In genomic region chr12:112018571-112019237, GRCh38 we compare ENCODE assay signal across 10 cellular contexts. TPM values are rescaled to one million over a fixed set of nuclear protein-coding genes. Genes with fewer than 3 reads are reported as not detected.
DNase-seq lines count a peak whose midpoint lies in the region; ATAC-seq, FAIRE-seq and TF ChIP-seq lines count a peak whose summit lies in the region.
"Had no signal": no experiment of that assay in that cellular context is flagged by ENCODE, and none has a peak within 500 bp of the region (broad histone marks: within the 10 kb centered on the region; RNA-seq: fewer than 3 reads in every experiment).

No MANE protein-coding gene starts in this region.

- no peaks in the 10 kb centered on the region for H3K9me3 Mint-ChIP-seq in CD4-positive, alpha-beta T cell

- H3K9ac ChIP-seq in adipocyte (ENCODE audit: low read length) (no peak overlapping the region), keratinocyte (ENCODE audit: control insufficient read depth, extremely low read depth, insufficient read depth, low read length) (no peak overlapping the region)

- no peaks in the 10 kb centered on the region for H3K9me3 ChIP-seq in CD4-positive, alpha-beta T cell (ENCODE audit: control insufficient read depth, low read length)
- H3K9me3 ChIP-seq in adipocyte (ENCODE audit: control insufficient read depth, low read length) = no peaks in the 10 kb centered on the region
- no peaks in the 10 kb centered on the region for H3K9me3 ChIP-seq in keratinocyte (ENCODE audit: control insufficient read depth, low read depth, low read length)

- peaks cover 6% of the 10 kb centered on the region for H4K20me1 ChIP-seq in keratinocyte (ENCODE audit: control insufficient read depth, extremely low read depth, insufficient read depth, low read length)

- no peak overlapping the region for H3K4me3 ChIP-seq in adipocyte (ENCODE audit: low read length)
- H3K4me3 ChIP-seq in keratinocyte (ENCODE audit: control insufficient read depth in 2 of 3, extremely low read depth in 1 of 3, insufficient read depth in 2 of 3, low read depth in 1 of 3, low read length in 3 of 3) = no peak overlapping the region

- no peak overlapping the region for H2AFZ ChIP-seq in keratinocyte (ENCODE audit: control insufficient read depth, low read length)

- no peaks in the 10 kb centered on the region for H3K27me3 Mint-ChIP-seq in CD4-positive, alpha-beta T cell
- H3K27me3 Mint-ChIP-seq: progenitor cell of endocrine pancreas had no signal

- CTCF ChIA-PET in CD4-positive, alpha-beta T cell (lab: Charles Lee) = no interaction called here

- POLR2A ChIA-PET in CD4-positive, alpha-beta T cell (lab: Charles Lee) = interaction anchor here (1.5 kb wide), 1 partner anchor 26 kb away, joined by 5 read pairs; no protein-coding TSS in a partner anchor

- peak overlapping the region; percentile 63 for H3K4me2 ChIP-seq in keratinocyte (ENCODE audit: control insufficient read depth, extremely low read depth, insufficient read depth, low read depth, low read length)

- H3K27me3 ChIP-seq in CD4-positive, alpha-beta T cell (ENCODE audit: control insufficient read depth, insufficient read depth, low read length) = no peaks in the 10 kb centered on the region
- H3K27me3 ChIP-seq in adipocyte (replicated peaks; ENCODE audit: control insufficient read depth, insufficient read depth, low read length) = no peaks in the 10 kb centered on the region
- H3K27me3 ChIP-seq in keratinocyte (ENCODE audit: control insufficient read depth, extremely low read depth, insufficient read depth, low read length) = no peaks in the 10 kb centered on the region

- ATAC-seq in CD4-positive, alpha-beta T cell (ENCODE audit: poor library complexity) = no peak
- no peak for ATAC-seq in HG02973 (IDR thresholded peaks at IDR 0.05; ENCODE audit: unreplicated experiment)

- H3K27ac ChIP-seq in CD4-positive, alpha-beta T cell (ENCODE audit: low read depth, low read length) = peak overlapping the region; percentile 14
- peak overlapping the region; percentile 56 for H3K27ac ChIP-seq in keratinocyte (ENCODE audit: control insufficient read depth, insufficient read depth, low read length)

- peaks cover 21% of the 10 kb centered on the region for H3K4me1 ChIP-seq in adipocyte (ENCODE audit: control insufficient read depth, insufficient read depth, low read length)
- H3K4me1 ChIP-seq in keratinocyte (ENCODE audit: control insufficient read depth, extremely low read depth, insufficient read depth, low read length) = peaks cover 28% of the 10 kb centered on the region

- intact Hi-C loops in CD4-positive, alpha-beta T cell (cut with DNase I, micrococcal nuclease) = loop anchor here in 1 of 2 experiments (10.0 kb wide), 2 partner anchors 334 to 604 kb away; partner anchors contain the start of genes ACAD10 and BRAP

- H3K36me3 ChIP-seq in adipocyte (ENCODE audit: control insufficient read depth, insufficient read depth, low read length, severe bottlenecking) (peaks cover 49% of the 10 kb centered on the region), keratinocyte (ENCODE audit: control insufficient read depth in 2 of 2, extremely low read depth in 1 of 2, insufficient read depth in 2 of 2, low read length in 2 of 2) (peaks cover 7 to 21% of the 10 kb centered on the region in 2 experiments)

- dilution Hi-C loops in keratinocyte (cut with MboI; ENCODE audit: extremely low pct_ligation_motif_present, low sequenced_read_pairs) = no loop called here

- H3K9me1 ChIP-seq in keratinocyte (ENCODE audit: control insufficient read depth, extremely low read depth, insufficient read depth, low read length) = no peaks in the 10 kb centered on the region

- no peak for TF ChIP-seq CTCF in CD4-positive, alpha-beta T cell (IDR thresholded peaks at IDR 0.05)
- no peak for TF ChIP-seq CTCF in keratinocyte (optimal IDR thresholded peaks at IDR 0.05 in 1 of 3, IDR thresholded peaks at IDR 0.05 in 1 of 3, conservative IDR thresholded peaks at IDR 0.05 in 1 of 3; ENCODE audit: extremely low read depth in 1 of 3, insufficient read depth in 2 of 3, low read length in 3 of 3)

- peak overlapping the region; percentile 63 for H3K27ac Mint-ChIP-seq in CD4-positive, alpha-beta T cell

- no peak overlapping the region for H3K4me3 Mint-ChIP-seq in CD4-positive, alpha-beta T cell

- DNase-seq in CD4-positive, alpha-beta T cell = no peak
- peak; percentile 71 for DNase-seq in LHCN-M2 (ENCODE audit: low read depth)
- DNase-seq in adipocyte (ENCODE audit: low read depth) = peak; percentile 90
- no peak for DNase-seq in keratinocyte (ENCODE audit: low read depth, low spot score)
- no peak for DNase-seq in medulla oblongata (ENCODE audit: extremely low spot score)
- no peak for DNase-seq in COLO829 (ENCODE audit: low spot score)
- DNase-seq in nucleus accumbens (lab: John Stamatoyannopoulos, UW) = no peak
- DNase-seq: T-helper 1 cell had no signal

- peaks cover 89% of the 10 kb centered on the region for H3K36me3 Mint-ChIP-seq in CD4-positive, alpha-beta T cell (ENCODE audit: low read depth)

- H3K79me2 ChIP-seq in keratinocyte (ENCODE audit: control insufficient read depth, insufficient read depth, low read length) = peaks cover 63% of the 10 kb centered on the region

- no peak for FAIRE-seq in keratinocyte (lab: Jason Lieb, UNC)

- H3K4me1 Mint-ChIP-seq in CD4-positive, alpha-beta T cell (ENCODE audit: low read depth) = peaks cover 59% of the 10 kb centered on the region

RNA-seq across cellular contexts. Expression of gene ERP29, which starts 5.5 kb away (rescaled TPM):
- 100 to 1,000 TPM; 109 to 117 TPM for total RNA-seq in CD4-positive, alpha-beta T cell
- 38.7 and 50.6 TPM in 2 replicates for total RNA-seq in LHCN-M2 (2014; rRNA removed)
- 78.1 TPM for polyA plus RNA-seq in LHCN-M2 (2012)
- polyA plus RNA-seq in keratinocyte = 58.7 to 89.4 TPM (median 81.2 TPM) in 3 replicates
- 55.0 TPM for polyA plus RNA-seq in keratinocyte (2011; ENCODE audit: low read depth)
- 37.8 and 40.5 TPM in 2 replicates for polyA plus RNA-seq in keratinocyte (2011; cell fraction: cytosol; rRNA removed)
- polyA plus RNA-seq in keratinocyte (2011; cell fraction: nucleus; rRNA removed) = 53.8 and 64.5 TPM in 2 replicates
- 81.1 and 94.6 TPM in 2 replicates for polyA plus RNA-seq in keratinocyte (2012; ENCODE audit: low replicate concordance)
- polyA minus RNA-seq in keratinocyte = 18.2 to 23.2 TPM (median 21.6 TPM) in 3 replicates
- 42.0 TPM for polyA minus RNA-seq in keratinocyte (2011; cell fraction: cytosol; rRNA and poly(A)+ RNA removed)
- polyA minus RNA-seq in keratinocyte (2011; cell fraction: nucleus; rRNA and poly(A)+ RNA removed) = 15.4 and 16.8 TPM in 2 replicates

RNA-seq across cellular contexts. Expression of gene TMEM116, which starts 5.7 kb away (rescaled TPM):
- 10 to 100 TPM; 12.7 to 12.8 TPM for total RNA-seq in CD4-positive, alpha-beta T cell
- total RNA-seq in LHCN-M2 (2014; rRNA removed) = 10.6 and 14.8 TPM in 2 replicates
- polyA plus RNA-seq in LHCN-M2 (2012) = 8.8 TPM
- polyA plus RNA-seq in keratinocyte = 5.2 to 8.3 TPM (median 7.7 TPM) in 3 replicates
- polyA plus RNA-seq in keratinocyte (2011; ENCODE audit: low read depth) = 6.2 TPM
- 5.6 and 8.1 TPM in 2 replicates for polyA plus RNA-seq in keratinocyte (2011; cell fraction: cytosol; rRNA removed)
- 5.1 and 6.0 TPM in 2 replicates for polyA plus RNA-seq in keratinocyte (2011; cell fraction: nucleus; rRNA removed)
- 3.1 and 6.2 TPM in 2 replicates for polyA plus RNA-seq in keratinocyte (2012; ENCODE audit: low replicate concordance)
- polyA minus RNA-seq in keratinocyte = 5.4 to 8.9 TPM (median 6.0 TPM) in 3 replicates
- polyA minus RNA-seq in keratinocyte (2011; cell fraction: cytosol; rRNA and poly(A)+ RNA removed) = 8.1 TPM
- polyA minus RNA-seq in keratinocyte (2011; cell fraction: nucleus; rRNA and poly(A)+ RNA removed) = 1.3 and 3.3 TPM in 2 replicates

Comparison
In these comparisons a context has a peak if more than half of its experiments do, and no peak if none do; other contexts are left out.
1. DNase-seq: peak in LHCN-M2 (single experiment) and adipocyte (single experiment); none in CD4-positive, alpha-beta T cell (0 of 10), keratinocyte (single experiment), medulla oblongata (single experiment), COLO829 (single experiment) and nucleus accumbens (0 of 56).